Comparison of ENCODE assay signal across 10 cellular contexts in genomic region chr2:233098615-233099014, GRCh38. TPM values are rescaled to one million over a fixed set of nuclear protein-coding genes. Genes with fewer than 3 reads are reported as not detected.
A peak's percentile ranks its signal among the peaks of the same experiment; 100 is the strongest.
DNase-seq lines count a peak whose midpoint lies in the region; ATAC-seq and TF ChIP-seq lines count a peak whose summit lies in the region.
"Had no signal": no experiment of that assay in that cellular context is flagged by ENCODE, and none has a peak within 500 bp of the region (broad histone marks: within the 10 kb centered on the region; RNA-seq: fewer than 3 reads in every experiment).

No MANE protein-coding gene starts in this region.

- 83 to 89% methylated on average over 10 of the region's 10 CpGs for WGBS in upper lobe of left lung, 2 donors

- H3K27ac ChIP-seq in CD4-positive, alpha-beta T cell (ENCODE audit: low read depth, low read length) = no peak overlapping the region
- H3K27ac ChIP-seq in dorsolateral prefrontal cortex = no peak overlapping the region
- H3K27ac ChIP-seq in upper lobe of left lung = no peak overlapping the region

- H3K4me3 Mint-ChIP-seq in CD4-positive, alpha-beta T cell = no peak overlapping the region
- H3K4me3 Mint-ChIP-seq in chondrocyte (ENCODE audit: unreplicated experiment) = no peak overlapping the region
- H3K4me3 Mint-ChIP-seq in natural killer cell treated with Interleukin-12 subunit alpha and Interleukin-12 subunit beta and Interleukin-15 and Interleukin-18, amount 100 ng/mL, for 72 hours = peak overlapping the region; percentile 43

- H3K9me3 Mint-ChIP-seq in CD4-positive, alpha-beta T cell = no peaks in the 10 kb centered on the region
- H3K9me3 Mint-ChIP-seq in chondrocyte (ENCODE audit: low read depth) = no peaks in the 10 kb centered on the region
- no peaks in the 10 kb centered on the region for H3K9me3 Mint-ChIP-seq in natural killer cell treated with Interleukin-12 subunit alpha and Interleukin-12 subunit beta and Interleukin-15 and Interleukin-18, amount 100 ng/mL, for 72 hours

- no peaks in the 10 kb centered on the region for H3K36me3 ChIP-seq in upper lobe of left lung

- no peak for TF ChIP-seq POLR2A in upper lobe of left lung (IDR thresholded peaks at IDR 0.05)

- H3K27me3 ChIP-seq in CD4-positive, alpha-beta T cell (ENCODE audit: control insufficient read depth, insufficient read depth, low read length) = no peaks in the 10 kb centered on the region
- H3K27me3 ChIP-seq in dorsolateral prefrontal cortex (no peaks in the 10 kb centered on the region), upper lobe of left lung (no peaks in the 10 kb centered on the region)

- CTCF ChIA-PET in CD4-positive, alpha-beta T cell (lab: Charles Lee) = interaction anchor here (1.1 to 2.1 kb wide), 2 partner anchors 38 to 153 kb away, joined by 3 to 9 read pairs; partner anchors contain the start of genes ATG16L1 and INPP5D
- CTCF ChIA-PET in HEK293T (lab: Yijun Ruan, JAX) = interaction anchor here (0.6 to 1.0 kb wide), 2 partner anchors 108 to 411 kb away, joined by 3 to 5 read pairs; no protein-coding TSS in a partner anchor

- DNase-seq in CD4-positive, alpha-beta T cell = peak in 1 of 10 experiments; percentile 37
- DNase-seq in HEK293T (ENCODE audit: extremely low spot score) (peak; percentile 27), chondrocyte (ENCODE audit: low spot score) (peak; percentile 84), inferior parietal cortex (ENCODE audit: extremely low spot score) (no peak), dorsolateral prefrontal cortex (no peak), upper lobe of left lung (no peak)
- no peak for DNase-seq in natural killer cell treated with Interleukin-12 subunit alpha and Interleukin-12 subunit beta and Interleukin-15 and Interleukin-18, amount 100 ng/mL, for 72 hours (ENCODE audit: low spot score)
- DNase-seq: hypothalamus, NCI-H1417 treated with DMSO at 0.1 percent for 48 hours had no signal

- peak overlapping the region; percentile 53 for H3K27ac Mint-ChIP-seq in CD4-positive, alpha-beta T cell
- H3K27ac Mint-ChIP-seq in chondrocyte (ENCODE audit: unreplicated experiment) = no peak overlapping the region
- H3K27ac Mint-ChIP-seq in natural killer cell treated with Interleukin-12 subunit alpha and Interleukin-12 subunit beta and Interleukin-15 and Interleukin-18, amount 100 ng/mL, for 72 hours = peak overlapping the region; percentile 45 to 58

- no peak for ATAC-seq in CD4-positive, alpha-beta T cell (ENCODE audit: poor library complexity)
- no peak for ATAC-seq in natural killer cell treated with Interleukin-12 subunit alpha and Interleukin-12 subunit beta and Interleukin-15 and Interleukin-18, amount 100 ng/mL, for 72 hours
- ATAC-seq in GM18868 (IDR thresholded peaks at IDR 0.05; ENCODE audit: unreplicated experiment) (no peak), upper lobe of left lung (ENCODE audit: low FRiP score in 2 of 2) (no peak)

- intact Hi-C loops in CD4-positive, alpha-beta T cell (cut with DNase I, micrococcal nuclease) = no loop called here
- intact Hi-C loops in dorsolateral prefrontal cortex (cut with DNase I) = no loop called here

- POLR2A ChIA-PET in CD4-positive, alpha-beta T cell (lab: Charles Lee) = no interaction called here
- POLR2A ChIA-PET in HEK293T (lab: Yijun Ruan, JAX) = no interaction called here

- peaks cover 65% of the 10 kb centered on the region for H3K36me3 Mint-ChIP-seq in CD4-positive, alpha-beta T cell (ENCODE audit: low read depth)
- H3K36me3 Mint-ChIP-seq in chondrocyte (ENCODE audit: low read depth) = no peaks in the 10 kb centered on the region
- H3K36me3 Mint-ChIP-seq in natural killer cell treated with Interleukin-12 subunit alpha and Interleukin-12 subunit beta and Interleukin-15 and Interleukin-18, amount 100 ng/mL, for 72 hours = peaks cover 9% of the 10 kb centered on the region

- H3K4me3 ChIP-seq in dorsolateral prefrontal cortex (no peak overlapping the region), upper lobe of left lung (no peak overlapping the region)

- no peak for TF ChIP-seq CTCF in CD4-positive, alpha-beta T cell (IDR thresholded peaks at IDR 0.05)
- peak; percentile 70 for TF ChIP-seq CTCF in chondrocyte (IDR thresholded peaks at IDR 0.05)
- TF ChIP-seq CTCF in dorsolateral prefrontal cortex (IDR thresholded peaks at IDR 0.05 in 54 of 56, conservative IDR thresholded peaks at IDR 0.05 in 2 of 56; ENCODE audit: low read depth in 1 of 56, partially characterized antibody in 56 of 56) = peak in 20 of 56 donors; percentile 8 to 52 (median 16)
- peak in 2 of 6 experiments; percentile 18 for TF ChIP-seq CTCF in upper lobe of left lung (IDR thresholded peaks at IDR 0.05)

- H3K4me1 ChIP-seq in upper lobe of left lung = no peaks in the 10 kb centered on the region

- H3K9me3 ChIP-seq in CD4-positive, alpha-beta T cell (ENCODE audit: control insufficient read depth, low read length) = no peaks in the 10 kb centered on the region
- no peaks in the 10 kb centered on the region for H3K9me3 ChIP-seq in upper lobe of left lung

- no peak for TF ChIP-seq EP300 in upper lobe of left lung (IDR thresholded peaks at IDR 0.05)

- no peaks in the 10 kb centered on the region for H3K27me3 Mint-ChIP-seq in CD4-positive, alpha-beta T cell
- peaks cover 32% of the 10 kb centered on the region for H3K27me3 Mint-ChIP-seq in chondrocyte (ENCODE audit: low read depth)
- H3K27me3 Mint-ChIP-seq in natural killer cell treated with Interleukin-12 subunit alpha and Interleukin-12 subunit beta and Interleukin-15 and Interleukin-18, amount 100 ng/mL, for 72 hours = no peaks in the 10 kb centered on the region

- H3K4me1 Mint-ChIP-seq in CD4-positive, alpha-beta T cell (ENCODE audit: low read depth) = peaks cover 79% of the 10 kb centered on the region
- no peaks in the 10 kb centered on the region for H3K4me1 Mint-ChIP-seq in chondrocyte (ENCODE audit: low read depth)
- H3K4me1 Mint-ChIP-seq in natural killer cell treated with Interleukin-12 subunit alpha and Interleukin-12 subunit beta and Interleukin-15 and Interleukin-18, amount 100 ng/mL, for 72 hours (ENCODE audit: low read depth in 2 of 2) = peaks cover 66 to 74% of the 10 kb centered on the region in 2 donors

TF ChIP-seq in HEK293T, 16 proteins besides CTCF, POLR2A, EP300 and RAD21:
- no peak for TF ChIP-seq TARDBP (IDR thresholded peaks at IDR 0.05)
- no peak for TF ChIP-seq BHLHE40 (IDR thresholded peaks at IDR 0.05; ENCODE audit: borderline replicate concordance)
- no peak for TF ChIP-seq FOXK2 (IDR thresholded peaks at IDR 0.05)
- TF ChIP-seq CTBP1 (IDR thresholded peaks at IDR 0.05; ENCODE audit: borderline replicate concordance) = no peak
- no peak for TF ChIP-seq HDGF (IDR thresholded peaks at IDR 0.05; ENCODE audit: borderline replicate concordance)
- peak; percentile 41; the same call in 1 of the 2 replicates for TF ChIP-seq L3MBTL2 (conservative IDR thresholded peaks at IDR 0.05)
- no peak for TF ChIP-seq SP1 (IDR thresholded peaks at IDR 0.05)

RNA-seq across cellular contexts. Expression of gene INPP5D, which starts 38.5 kb away (rescaled TPM):
- total RNA-seq in CD4-positive, alpha-beta T cell = 100 to 1,000 TPM; 141 to 154 TPM
- 0.20 to 0.48 TPM (median 0.21 TPM) in 3 replicates for total RNA-seq in chondrocyte
- 100 to 1,000 TPM; 136 to 155 TPM for total RNA-seq in natural killer cell treated with Interleukin-12 subunit alpha and Interleukin-12 subunit beta and Interleukin-15 and Interleukin-18, amount 100 ng/mL, for 72 hours
- total RNA-seq in dorsolateral prefrontal cortex = 10 to 100 TPM in 117 of 120 experiments, 1 to 10 TPM in 3; 5.0 to 38.5 (median 18.8) TPM
- 100 to 1,000 TPM in 1 of 6 donors, 10 to 100 TPM in 5; 17.6 to 243 (median 31.7) TPM for total RNA-seq in upper lobe of left lung

Comparison
In these comparisons a context has a peak if more than half of its experiments do, and no peak if none do; other contexts are left out.
1. DNase-seq: peak in HEK293T (single experiment) and chondrocyte (single experiment); none in natural killer cell treated with Interleukin-12 subunit alpha and Interleukin-12 subunit beta and Interleukin-15 and Interleukin-18, amount 100 ng/mL, for 72 hours (single experiment), inferior parietal cortex (single experiment), dorsolateral prefrontal cortex (0 of 10) and upper lobe of left lung (0 of 2).